Comparison of ENCODE assay signal across 7 cellular contexts in the genomic region with DNA sequence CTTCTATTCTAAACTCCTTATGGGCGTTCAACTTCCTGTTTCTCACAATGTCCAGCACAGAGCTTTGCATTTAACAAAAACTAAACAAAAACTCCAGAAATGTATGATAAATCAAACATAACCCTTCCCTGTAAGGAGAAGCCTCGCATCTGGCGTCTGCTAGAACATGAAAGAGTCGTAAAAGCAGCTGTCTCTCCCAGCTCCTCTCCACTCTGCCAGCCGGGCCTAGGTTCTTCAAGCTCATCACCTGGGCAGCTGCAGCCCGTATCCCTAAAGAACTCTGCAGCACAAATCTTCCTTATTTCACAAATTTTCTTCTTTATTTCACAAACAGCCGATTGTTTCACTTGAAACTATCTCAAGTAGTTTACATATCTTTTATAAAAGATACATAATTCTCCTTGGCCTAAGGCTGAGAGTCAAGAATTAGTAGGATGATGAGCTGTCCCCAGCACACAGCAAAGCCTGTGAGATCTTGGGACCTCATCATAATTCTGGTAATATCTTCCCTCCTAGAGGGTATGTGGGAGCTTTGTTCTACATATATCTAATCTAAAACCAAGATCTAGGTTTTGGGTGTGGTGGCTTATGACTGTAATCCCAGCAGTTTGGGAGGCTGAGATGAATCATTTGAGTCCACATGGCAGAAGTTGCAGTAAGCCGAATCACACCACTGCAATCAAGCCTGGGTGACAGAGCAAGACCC. TPM values are rescaled to one million over a fixed set of nuclear protein-coding genes. Genes with fewer than 3 reads are reported as not detected.
A peak's percentile ranks its signal among the peaks of the same experiment; 100 is the strongest.
DNase-seq lines count a peak whose midpoint lies in the region; ATAC-seq and TF ChIP-seq lines count a peak whose summit lies in the region.

No MANE protein-coding gene starts in this region.

- WGBS in IMR-90 (ENCODE audit: extremely low coverage in 2 of 2, insufficient read length in 1 of 2), 2 experiments = 13% methylated on average over 3 of the region's 8 CpGs; no CpG with 5 or more reads in 1 of the 2 experiments

- H3K4me3 Mint-ChIP-seq in activated CD4-positive, alpha-beta memory T cell treated with anti-CD3 and anti-CD28 coated beads for 36 hours = no peak overlapping the region
- no peak overlapping the region for H3K4me3 Mint-ChIP-seq in glutamatergic neuron (ENCODE audit: unreplicated experiment)

- peaks cover 28% of the 10 kb centered on the region for H3K4me1 ChIP-seq in IMR-90 (ENCODE audit: control insufficient read depth, insufficient read depth, low read length)

- no peak overlapping the region for H2AFZ ChIP-seq in IMR-90 (replicated peaks; ENCODE audit: low read length, poor library complexity)

- peaks cover 48% of the 10 kb centered on the region for H3K36me3 Mint-ChIP-seq in activated CD4-positive, alpha-beta memory T cell treated with anti-CD3 and anti-CD28 coated beads for 36 hours
- peaks cover 8% of the 10 kb centered on the region for H3K36me3 Mint-ChIP-seq in glutamatergic neuron (ENCODE audit: unreplicated experiment)

- peaks cover 2% of the 10 kb centered on the region for H3K27me3 Mint-ChIP-seq in activated CD4-positive, alpha-beta memory T cell treated with anti-CD3 and anti-CD28 coated beads for 36 hours
- H3K27me3 Mint-ChIP-seq in glutamatergic neuron (ENCODE audit: unreplicated experiment) = peaks cover 5% of the 10 kb centered on the region

- peaks cover 11 to 50% of the 10 kb centered on the region in 2 experiments; a peak in 2 of 4 replicates for H3K79me1 ChIP-seq in IMR-90 (ENCODE audit: low read depth in 1 of 2, low read length in 2 of 2)

- no peak overlapping the region for H4K5ac ChIP-seq in IMR-90 (ENCODE audit: low read depth, low read length)

- H3K27me3 ChIP-seq in IMR-90 (ENCODE audit: control insufficient read depth, insufficient read depth, low read length) = no peaks in the 10 kb centered on the region

- H3K4me3 ChIP-seq in IMR-90 (ENCODE audit: insufficient read depth, low read depth, low read length) = no peak overlapping the region

- peak overlapping the region; percentile 64; the same call in 1 of the 2 replicates for H3K23ac ChIP-seq in IMR-90 (ENCODE audit: low read depth, low read length)

- H3K36me3 ChIP-seq in IMR-90 (ENCODE audit: control insufficient read depth, insufficient read depth, low read length) = peaks cover 34% of the 10 kb centered on the region

- 0 out of 2 replicates have a peak overlapping the region, but pooled peaks have one; percentile 6 for H2BK120ac ChIP-seq in IMR-90 (ENCODE audit: low read depth, low read length)

- peak overlapping the region in 1 of 2 experiments; percentile 10; a peak in 1 of 4 replicates for H4K8ac ChIP-seq in IMR-90 (ENCODE audit: low read depth in 2 of 2, low read length in 2 of 2)

- dilution Hi-C loops in IMR-90 (cut with HindIII; ENCODE audit: low sequenced_read_pairs, unreplicated experiment) = no loop called here

- peak overlapping the region; percentile 5; the same call in 1 of the 2 replicates for H2AK5ac ChIP-seq in IMR-90 (ENCODE audit: low read depth, low read length)

- no peak overlapping the region for H3K18ac ChIP-seq in IMR-90 (ENCODE audit: low read depth, low read length)

- no peak for TF ChIP-seq RAD21 in IMR-90 (IDR thresholded peaks at IDR 0.05; ENCODE audit: low read length)

- peak overlapping the region; percentile 63 for H3K27ac Mint-ChIP-seq in activated CD4-positive, alpha-beta memory T cell treated with anti-CD3 and anti-CD28 coated beads for 36 hours
- H3K27ac Mint-ChIP-seq in glutamatergic neuron (ENCODE audit: unreplicated experiment) = peak overlapping the region; percentile 2

- DNase-seq in IMR-90 = peak; percentile 78
- peak; percentile 72 for DNase-seq in activated CD4-positive, alpha-beta memory T cell treated with anti-CD3 and anti-CD28 coated beads for 36 hours
- DNase-seq in glutamatergic neuron = no peak
- DNase-seq in stimulated activated naive CD8-positive, alpha-beta T cell treated with anti-CD3 and anti-CD28 coated beads, Interleukin-15, Interleukin-2, amounts not matched to agents 100 U/mL and 50 U/mL, for 24 hours = peak; percentile 34
- DNase-seq in NCI-H2029 treated with DMSO at 0.1 percent for 48 hours (lab: John Stamatoyannopoulos, UW) = no peak
- no peak for DNase-seq in DMS53 (lab: John Stamatoyannopoulos, UW)

- CTCF ChIA-PET in IMR-90 (lab: Yijun Ruan, JAX) = interaction anchor here (0.9 to 1.3 kb wide), 2 partner anchors 9 to 34 kb away, joined by 4 read pairs; no protein-coding TSS in a partner anchor
- CTCF ChIA-PET in activated CD4-positive, alpha-beta memory T cell treated with anti-CD3 and anti-CD28 coated beads for 36 hours (lab: Charles Lee) = interaction anchor here (0.6 to 6.7 kb wide), 22 partner anchors 12 to 1471 kb away, joined by 3 to 100 read pairs (median 4); a partner anchor contains a TSS

- H3K14ac ChIP-seq in IMR-90 (replicated peaks; ENCODE audit: low read depth, low read length) = no peak overlapping the region

- H3K27ac ChIP-seq in IMR-90 (ENCODE audit: insufficient read depth, low read length) = peak overlapping the region; percentile 71; the same call in 1 of the 2 replicates

- no peak overlapping the region for H3K56ac ChIP-seq in IMR-90 (ENCODE audit: extremely low read depth, insufficient read depth, low read length)

- TF ChIP-seq CTCF in IMR-90 (conservative IDR thresholded peaks at IDR 0.05; ENCODE audit: low read depth, low read length) (no peak), glutamatergic neuron (IDR thresholded peaks at IDR 0.05; ENCODE audit: partially characterized antibody, unreplicated experiment) (no peak)

- H2BK15ac ChIP-seq in IMR-90 (ENCODE audit: low read depth, low read length) = no peak overlapping the region

- POLR2A ChIA-PET in IMR-90 (lab: Charles Lee; ENCODE audit: unreplicated experiment) = interaction anchor here (0.6 to 1.4 kb wide), 4 partner anchors 10 to 36 kb away, joined by 3 to 5 read pairs (median 4); a partner anchor contains a TSS
- POLR2A ChIA-PET in activated CD4-positive, alpha-beta memory T cell treated with anti-CD3 and anti-CD28 coated beads for 36 hours (lab: Charles Lee) = interaction anchor here (0.5 to 4.2 kb wide), 11 partner anchors 27 to 570 kb away, joined by 3 to 20 read pairs (median 5); a partner anchor contains a TSS

- ATAC-seq in IMR-90 (ENCODE audit: low read depth) (peak; percentile 36), HG03571 (IDR thresholded peaks at IDR 0.05; ENCODE audit: unreplicated experiment) (no peak)
- ATAC-seq in stimulated activated naive CD8-positive, alpha-beta T cell treated with anti-CD3 and anti-CD28 coated beads, Interleukin-15, Interleukin-2, amounts not matched to agents 100 U/mL and 50 U/mL, for 24 hours = peak; percentile 100

- no peaks in the 10 kb centered on the region for H3K9me3 Mint-ChIP-seq in activated CD4-positive, alpha-beta memory T cell treated with anti-CD3 and anti-CD28 coated beads for 36 hours
- peaks cover 6% of the 10 kb centered on the region for H3K9me3 Mint-ChIP-seq in glutamatergic neuron (ENCODE audit: unreplicated experiment)

- in situ Hi-C loops in IMR-90 (cut with MboI; ENCODE audit: low sequenced_read_pairs) = loop anchor here (5.0 kb wide), 1 partner anchor 80 kb away; no protein-coding TSS in a partner anchor

- no peak overlapping the region for H2BK20ac ChIP-seq in IMR-90 (ENCODE audit: low read depth, low read length)

- peaks cover 66% of the 10 kb centered on the region for H4K20me1 ChIP-seq in IMR-90 (ENCODE audit: insufficient read depth, low read length)

- peak overlapping the region; percentile 17; the same call in 1 of the 2 replicates for H3K4ac ChIP-seq in IMR-90 (ENCODE audit: low read depth, low read length)

- intact Hi-C loops in IMR-90 (cut with micrococcal nuclease) = loop anchor here (2.0 kb wide), 1 partner anchor 36 kb away; no protein-coding TSS in a partner anchor
- intact Hi-C loops in activated CD4-positive, alpha-beta memory T cell treated with anti-CD3 and anti-CD28 coated beads for 36 hours (cut with micrococcal nuclease) = loop anchor here (2.0 to 5.0 kb wide), 4 partner anchors 26 to 220 kb away; a partner anchor contains a TSS

- no peak overlapping the region for H3K9ac ChIP-seq in IMR-90 (ENCODE audit: low read depth, low read length)

- H4K91ac ChIP-seq in IMR-90 (ENCODE audit: insufficient read depth, low read depth, low read length) = no peak overlapping the region

- 0 out of 2 replicates have a peak overlapping the region, but pooled peaks have one; percentile 19 for H3K4me2 ChIP-seq in IMR-90 (ENCODE audit: low read depth, low read length)

- peaks cover 25% of the 10 kb centered on the region for H3K4me1 Mint-ChIP-seq in activated CD4-positive, alpha-beta memory T cell treated with anti-CD3 and anti-CD28 coated beads for 36 hours (ENCODE audit: low read depth)
- peaks cover 26% of the 10 kb centered on the region for H3K4me1 Mint-ChIP-seq in glutamatergic neuron (ENCODE audit: low read depth, unreplicated experiment)

- peak overlapping the region; percentile 58 for H2BK5ac ChIP-seq in IMR-90 (ENCODE audit: low read depth, low read length, poor library complexity, severe bottlenecking)

- no peaks in the 10 kb centered on the region for H3K9me3 ChIP-seq in IMR-90 (ENCODE audit: control insufficient read depth, insufficient read depth, low read length)

- no TSS peak for BruUV-seq in IMR-90 (replicated peaks; lab: Mats Ljungman, UMichigan)

- H3K9me1 ChIP-seq in IMR-90 (ENCODE audit: insufficient read depth, low read length) = peaks cover 7% of the 10 kb centered on the region

- no peak for TF ChIP-seq POLR2A in IMR-90 (IDR thresholded peaks at IDR 0.05; ENCODE audit: low read depth, low read length)

- no peak overlapping the region for H2AK9ac ChIP-seq in IMR-90 (replicated peaks; ENCODE audit: low read depth, low read length, poor library complexity)

TF ChIP-seq in IMR-90, 13 proteins besides CTCF, POLR2A, EP300 and RAD21 (continues in another document):
- TF ChIP-seq CEBPB (IDR thresholded peaks at IDR 0.05; ENCODE audit: low read depth, low read length) (peak; percentile 62; the same call in 1 of the 2 replicates), RCOR1 (IDR thresholded peaks at IDR 0.05; ENCODE audit: insufficient replicate concordance, low read length) (no peak), MAZ (IDR thresholded peaks at IDR 0.05; ENCODE audit: borderline replicate concordance, low read depth, low read length) (no peak)
- TF ChIP-seq, protein P1, sequence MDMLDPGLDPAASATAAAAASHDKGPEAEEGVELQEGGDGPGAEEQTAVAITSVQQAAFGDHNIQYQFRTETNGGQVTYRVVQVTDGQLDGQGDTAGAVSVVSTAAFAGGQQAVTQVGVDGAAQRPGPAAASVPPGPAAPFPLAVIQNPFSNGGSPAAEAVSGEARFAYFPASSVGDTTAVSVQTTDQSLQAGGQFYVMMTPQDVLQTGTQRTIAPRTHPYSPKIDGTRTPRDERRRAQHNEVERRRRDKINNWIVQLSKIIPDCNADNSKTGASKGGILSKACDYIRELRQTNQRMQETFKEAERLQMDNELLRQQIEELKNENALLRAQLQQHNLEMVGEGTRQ (IDR thresholded peaks at IDR 0.05; ENCODE audit: low read depth, low read length) = no peak

RNA-seq across cellular contexts. Expression of a gene that starts 35.3 kb away (rescaled TPM):
- 6,979 and 8,412 TPM in 2 replicates for total RNA-seq in IMR-90 (2012; rRNA removed)
- polyA plus RNA-seq in IMR-90 (2012; rRNA removed) = 6,722 and 7,454 TPM in 2 replicates
- 2,230 and 5,114 TPM in 2 replicates for polyA plus RNA-seq in IMR-90 (2012; cell fraction: cytosol; rRNA removed)
- 764 and 3,092 TPM in 2 replicates for polyA plus RNA-seq in IMR-90 (2012; cell fraction: nucleus; rRNA removed; ENCODE audit: low replicate concordance)
- 100 to 1,000 TPM; 131 to 132 TPM for total RNA-seq in activated CD4-positive, alpha-beta memory T cell treated with anti-CD3 and anti-CD28 coated beads for 36 hours
- total RNA-seq in glutamatergic neuron (ENCODE audit: unreplicated experiment) = 925 TPM

Comparison
In these comparisons a context has a peak if more than half of its experiments do, and no peak if none do; other contexts are left out.
1. DNase-seq: peak in IMR-90 (single experiment), activated CD4-positive, alpha-beta memory T cell treated with anti-CD3 and anti-CD28 coated beads for 36 hours (single experiment) and stimulated activated naive CD8-positive, alpha-beta T cell treated with anti-CD3 and anti-CD28 coated beads, Interleukin-15, Interleukin-2, amounts not matched to agents 100 U/mL and 50 U/mL, for 24 hours (single experiment); none in glutamatergic neuron (single experiment), NCI-H2029 treated with DMSO at 0.1 percent for 48 hours (single experiment) and DMS53 (single experiment).